ENCODE assay signal across 7 cellular contexts in genomic region chr1:77156214-77156613, GRCh38.
"Had no signal": no experiment of that assay in that cellular context is flagged by ENCODE, and none has a peak within 500 bp of the region (broad histone marks: within the 10 kb centered on the region; RNA-seq: fewer than 3 reads in every experiment).

No MANE protein-coding gene starts in this region.

- H3K4me3 ChIP-seq: GM23338, K562 had no signal

- H2AFZ ChIP-seq: GM23338 had no signal

- FAIRE-seq: H1, H54, HTR-8/SVneo, K562 had no signal

- DNase-seq: H9, IMR-90 had no signal

- H3K4me2 ChIP-seq: GM23338 had no signal
